In the genomic region with DNA sequence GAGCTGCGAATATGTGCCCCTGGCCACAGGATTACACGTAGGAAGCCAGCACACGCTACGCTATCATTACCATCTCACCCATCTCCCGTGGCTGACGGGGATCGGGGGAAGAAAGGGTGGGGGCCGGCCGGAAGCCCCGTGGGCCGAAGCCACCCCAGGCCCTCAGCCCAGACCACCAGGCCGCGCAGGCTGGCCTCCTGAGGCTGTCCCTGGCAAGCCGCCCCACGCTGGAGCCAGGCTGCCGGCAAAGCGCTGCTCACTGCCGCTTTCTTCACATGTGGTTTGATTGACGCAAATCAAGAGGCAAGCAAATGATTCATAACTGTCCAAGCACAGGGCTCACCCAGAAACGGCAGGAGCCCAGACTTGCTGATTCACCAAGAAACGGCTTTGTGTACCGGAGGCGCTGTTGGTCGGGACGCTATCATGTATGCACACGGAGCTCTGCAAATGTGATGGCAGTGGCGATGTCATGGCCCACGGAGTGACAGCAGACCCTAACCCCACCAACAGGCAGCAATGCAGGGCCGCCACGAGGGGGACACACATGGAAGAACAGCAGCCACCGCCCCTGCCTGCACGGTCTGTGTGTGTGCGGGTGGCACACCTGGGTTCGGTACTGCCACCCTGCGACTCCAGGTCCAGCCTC, we compare ENCODE assay signal across 8 cellular contexts.
DNase-seq lines count a peak whose midpoint lies in the region; ATAC-seq and TF ChIP-seq lines count a peak whose summit lies in the region.

No MANE protein-coding gene starts in this region.

- H3K4me3 ChIP-seq in BE2C (ENCODE audit: low read depth, low read length), result peak overlapping the region; percentile 36
- H3K4me3 ChIP-seq in HFF-Myc (replicated peaks; ENCODE audit: low read depth, low read length), result peak overlapping the region; percentile 18
- peak overlapping the region; percentile 15 to 28 for H3K4me3 ChIP-seq in SK-N-SH (ENCODE audit: low read depth in 2 of 2, low read length in 1 of 2)
- H3K4me3 ChIP-seq in sigmoid colon, result peak overlapping the region; percentile 0 to 18 (median 9)

- H3K9me2 ChIP-seq in SK-N-SH, result no peaks in the 10 kb centered on the region

- H3K27me3 Mint-ChIP-seq in activated naive CD8-positive, alpha-beta T cell treated with anti-CD3 and anti-CD28 coated beads for 36 hours, result peaks cover 37% of the 10 kb centered on the region

- H4K20me1 ChIP-seq in SK-N-SH (ENCODE audit: insufficient read depth), result no peaks in the 10 kb centered on the region

- no peak for ATAC-seq in HG03139 (IDR thresholded peaks at IDR 0.05; ENCODE audit: unreplicated experiment)

- H2AFZ ChIP-seq in SK-N-SH (ENCODE audit: low read depth), result peak overlapping the region; percentile 59; the same call in 1 of the 2 replicates

- H3K4me1 Mint-ChIP-seq in activated naive CD8-positive, alpha-beta T cell treated with anti-CD3 and anti-CD28 coated beads for 36 hours, result peaks cover 44% of the 10 kb centered on the region

- H3K9me3 Mint-ChIP-seq in activated naive CD8-positive, alpha-beta T cell treated with anti-CD3 and anti-CD28 coated beads for 36 hours, result no peaks in the 10 kb centered on the region

- intact Hi-C loops in cardiac septum (cut with DNase I) (no loop called here), sigmoid colon (cut with DNase I) (no loop called here)

- no peak; the same call in 1 of the 2 replicates for TF ChIP-seq RAD21 in SK-N-SH (IDR thresholded peaks at IDR 0.05; ENCODE audit: low read length)

- TF ChIP-seq POLR2A in sigmoid colon (IDR thresholded peaks at IDR 0.05), result no peak

- H3K9me3 ChIP-seq in BE2C (no peaks in the 10 kb centered on the region), SK-N-SH (no peaks in the 10 kb centered on the region), sigmoid colon (no peaks in the 10 kb centered on the region)

- H3K36me3 Mint-ChIP-seq in activated naive CD8-positive, alpha-beta T cell treated with anti-CD3 and anti-CD28 coated beads for 36 hours, result peaks cover 3% of the 10 kb centered on the region

- WGBS in SK-N-SH (ENCODE audit: low lambda C conversion rate), result 9% methylated on average over 10 of the region's 35 CpGs
- 65 to 75% methylated on average over 35 of the region's 35 CpGs for WGBS in sigmoid colon, 2 donors

- peak overlapping the region; percentile 32 for H3K4me3 Mint-ChIP-seq in activated naive CD8-positive, alpha-beta T cell treated with anti-CD3 and anti-CD28 coated beads for 36 hours

- POLR2A ChIA-PET in SK-N-SH (lab: Yijun Ruan, JAX), result interaction anchor here (0.6 to 2.2 kb wide), 7 partner anchors 14 to 126 kb away, joined by 3 to 9 read pairs (median 4); partner anchors contain the start of gene HDAC4

- peaks cover 3% of the 10 kb centered on the region; the same call in 1 of the 2 replicates for H3K79me2 ChIP-seq in SK-N-SH (ENCODE audit: insufficient read depth)

- peak overlapping the region; percentile 59 for H3K9ac ChIP-seq in SK-N-SH

- TF ChIP-seq CTCF in BE2C (IDR thresholded peaks at IDR 0.05; ENCODE audit: low read depth, low read length) (peak; percentile 51), HFF-Myc (IDR thresholded peaks at IDR 0.05; ENCODE audit: low read depth, low read length, missing control alignments) (no peak), SK-N-SH (IDR thresholded peaks at IDR 0.05) (peak; percentile 26; the same call in 1 of the 2 replicates), sigmoid colon (IDR thresholded peaks at IDR 0.05) (no peak)

- H3K27ac ChIP-seq in SK-N-SH (ENCODE audit: low read depth in 2 of 2, low read length in 1 of 2) (peak overlapping the region; percentile 82 to 100), sigmoid colon (peak overlapping the region; percentile 79 to 89 (median 86))

- H3K36me3 ChIP-seq in BE2C (no peaks in the 10 kb centered on the region), SK-N-SH (replicated peaks in 1 of 2; ENCODE audit: control insufficient read depth in 1 of 2, insufficient read depth in 2 of 2, low read length in 1 of 2) (no peaks in the 10 kb centered on the region), sigmoid colon (no peaks in the 10 kb centered on the region)

- H3K27me3 ChIP-seq in BE2C (no peaks in the 10 kb centered on the region), SK-N-SH (ENCODE audit: insufficient read depth) (no peaks in the 10 kb centered on the region), sigmoid colon (no peaks in the 10 kb centered on the region)

- TF ChIP-seq EP300 in SK-N-SH (IDR thresholded peaks at IDR 0.05; ENCODE audit: borderline replicate concordance in 1 of 2, low read depth in 1 of 2, low read length in 1 of 2) (peak; percentile 36 to 69; a peak in 3 of 4 replicates), sigmoid colon (IDR thresholded peaks at IDR 0.05) (peak in 1 of 4 donors; percentile 34)

- H3K4me1 ChIP-seq in BE2C, result peaks cover 37% of the 10 kb centered on the region
- peaks cover 28 to 92% of the 10 kb centered on the region in 2 experiments for H3K4me1 ChIP-seq in SK-N-SH (ENCODE audit: control insufficient read depth in 1 of 2, insufficient read depth in 2 of 2, low read depth in 1 of 2, low read length in 1 of 2)
- peaks cover 0 to 100% (median 98%) of the 10 kb centered on the region in 4 donors for H3K4me1 ChIP-seq in sigmoid colon

- CTCF ChIA-PET in SK-N-SH (lab: Yijun Ruan, JAX), result interaction anchor here (0.7 to 1.9 kb wide), 11 partner anchors 23 to 606 kb away, joined by 3 to 8 read pairs (median 4); no protein-coding TSS in a partner anchor

- no peaks in the 10 kb centered on the region for H3F3A ChIP-seq in SK-N-SH (replicated peaks; ENCODE audit: insufficient read depth)

- DNase-seq in BE2C (peak; percentile 85), HFF-Myc (ENCODE audit: extremely low read depth, low read depth) (peak; percentile 78), SK-N-SH (peak; percentile 90), cardiac septum (ENCODE audit: low spot score) (peak; percentile 91), sigmoid colon (peak; percentile 87), NCI-H2081 (lab: John Stamatoyannopoulos, UW) (no peak)
- peak; percentile 80 for DNase-seq in activated naive CD8-positive, alpha-beta T cell treated with anti-CD3 and anti-CD28 coated beads for 36 hours

- peak overlapping the region; percentile 74 for H3K4me2 ChIP-seq in SK-N-SH

- H3K27ac Mint-ChIP-seq in activated naive CD8-positive, alpha-beta T cell treated with anti-CD3 and anti-CD28 coated beads for 36 hours, result peak overlapping the region; percentile 58

TF ChIP-seq in SK-N-SH, 30 proteins besides CTCF, POLR2A, EP300 and RAD21:
- TF ChIP-seq MXI1 (IDR thresholded peaks at IDR 0.05; ENCODE audit: low read depth, low read length) (peak; percentile 56; the same call in 1 of the 2 replicates), FOSL2 (IDR thresholded peaks at IDR 0.05; ENCODE audit: borderline replicate concordance, low read depth) (peak; percentile 62; the same call in 1 of the 2 replicates), YY1 (IDR thresholded peaks at IDR 0.05; ENCODE audit: low read depth) (no peak), TEAD4 (IDR thresholded peaks at IDR 0.05; ENCODE audit: borderline replicate concordance, insufficient read depth) (no peak), POLR2AphosphoS5 (IDR thresholded peaks at IDR 0.05; ENCODE audit: low read depth, low read length) (peak; percentile 39; the same call in 1 of the 2 replicates), PBX3 (IDR thresholded peaks at IDR 0.05) (peak; percentile 99), SIN3A (IDR thresholded peaks at IDR 0.05; ENCODE audit: borderline replicate concordance, low read depth, low read length) (0 out of 2 replicates have a peak, but pooled peaks have one; percentile 42), FOXJ3 (CRISPR knock-in tag; IDR thresholded peaks at IDR 0.05) (peak; percentile 90), TCF12 (IDR thresholded peaks at IDR 0.05) (peak; percentile 59), NFIC (IDR thresholded peaks at IDR 0.05; ENCODE audit: borderline replicate concordance) (no peak), GATA2 (CRISPR knock-in tag; IDR thresholded peaks at IDR 0.05) (peak; percentile 95), RCOR1 (IDR thresholded peaks at IDR 0.05; ENCODE audit: low read length) (peak; percentile 71), GABPA (IDR thresholded peaks at IDR 0.05; ENCODE audit: low read depth) (no peak; the same call in 1 of the 2 replicates), JUND (IDR thresholded peaks at IDR 0.05) (no peak; the same call in 1 of the 2 replicates), CHD2 (IDR thresholded peaks at IDR 0.05; ENCODE audit: low read length, partially characterized antibody) (peak; percentile 65), MEF2A (IDR thresholded peaks at IDR 0.05; ENCODE audit: borderline replicate concordance, low read depth) (no peak), MAX (IDR thresholded peaks at IDR 0.05; ENCODE audit: low read depth) (peak; percentile 60; the same call in 1 of the 2 replicates), RXRA (IDR thresholded peaks at IDR 0.05; ENCODE audit: borderline replicate concordance, low read depth) (no peak)
- TF ChIP-seq, protein P1, sequence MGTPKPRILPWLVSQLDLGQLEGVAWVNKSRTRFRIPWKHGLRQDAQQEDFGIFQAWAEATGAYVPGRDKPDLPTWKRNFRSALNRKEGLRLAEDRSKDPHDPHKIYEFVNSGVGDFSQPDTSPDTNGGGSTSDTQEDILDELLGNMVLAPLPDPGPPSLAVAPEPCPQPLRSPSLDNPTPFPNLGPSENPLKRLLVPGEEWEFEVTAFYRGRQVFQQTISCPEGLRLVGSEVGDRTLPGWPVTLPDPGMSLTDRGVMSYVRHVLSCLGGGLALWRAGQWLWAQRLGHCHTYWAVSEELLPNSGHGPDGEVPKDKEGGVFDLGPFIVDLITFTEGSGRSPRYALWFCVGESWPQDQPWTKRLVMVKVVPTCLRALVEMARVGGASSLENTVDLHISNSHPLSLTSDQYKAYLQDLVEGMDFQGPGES (IDR thresholded peaks at IDR 0.05; ENCODE audit: low read depth, low read length), result no peak

Comparison
In these comparisons a context has a peak if more than half of its experiments do, and no peak if none do; other contexts are left out.
1. DNase-seq: peak in BE2C (single experiment), HFF-Myc (single experiment), SK-N-SH (single experiment), activated naive CD8-positive, alpha-beta T cell treated with anti-CD3 and anti-CD28 coated beads for 36 hours (single experiment), cardiac septum (single experiment) and sigmoid colon (single experiment); none in NCI-H2081 (0 of 2).
2. CTCF ChIP-seq: peak in BE2C (single experiment) and SK-N-SH (single experiment); none in HFF-Myc (single experiment) and sigmoid colon (0 of 4).
3. Peak in every context shown above with its lines, with median percentiles within 50 percentile points of each other: H3K4me3 ChIP-seq.